ENCODE assay signal across 17 cellular contexts in genomic region chr17:81193470-81194224, GRCh38. TPM values are rescaled to one million over a fixed set of nuclear protein-coding genes. Genes with fewer than 3 reads are reported as not detected.
A peak's percentile ranks its signal among the peaks of the same experiment; 100 is the strongest.
DNase-seq lines count a peak whose midpoint lies in the region; ATAC-seq, FAIRE-seq and TF ChIP-seq lines count a peak whose summit lies in the region.
"Had no signal": no experiment of that assay in that cellular context is flagged by ENCODE, and none has a peak within 500 bp of the region (broad histone marks: within the 10 kb centered on the region; RNA-seq: fewer than 3 reads in every experiment).

No MANE protein-coding gene starts in this region.

- peaks cover 22% of the 10 kb centered on the region for H3K4me1 ChIP-seq in NT2/D1 (ENCODE audit: insufficient read depth, insufficient read length)
- no peaks in the 10 kb centered on the region for H3K4me1 ChIP-seq in H1 (replicated peaks in 1 of 4; ENCODE audit: control insufficient read depth in 3 of 4, insufficient read depth in 4 of 4, low read length in 3 of 4)
- H3K4me1 ChIP-seq in upper lobe of left lung: peaks cover 4 to 24% (median 19%) of the 10 kb centered on the region in 4 donors
- H3K4me1 ChIP-seq in kidney (ENCODE audit: control insufficient read depth in 1 of 2, insufficient read depth in 1 of 2, low read depth in 1 of 2, low read length in 2 of 2): peaks cover 0 to 3% of the 10 kb centered on the region in 2 donors

- no peak for TF ChIP-seq RAD21 in H1 (IDR thresholded peaks at IDR 0.05 in 1 of 2, conservative IDR thresholded peaks at IDR 0.05 in 1 of 2; ENCODE audit: low read depth in 2 of 2, low read length in 2 of 2)

- no peak overlapping the region for H2AK5ac ChIP-seq in H1 (ENCODE audit: low read depth, low read length)

- no peak for TF ChIP-seq CTCF in GM12865 (IDR thresholded peaks at IDR 0.05; ENCODE audit: insufficient read depth, low read depth, low read length, missing control alignments)
- TF ChIP-seq CTCF in H1 (IDR thresholded peaks at IDR 0.05; ENCODE audit: control extremely low read depth in 1 of 3, insufficient read depth in 1 of 3, low read depth in 1 of 3, low read length in 3 of 3): no peak
- no peak for TF ChIP-seq CTCF in upper lobe of left lung (IDR thresholded peaks at IDR 0.05)
- no peak for TF ChIP-seq CTCF in kidney (IDR thresholded peaks at IDR 0.05; ENCODE audit: borderline replicate concordance, extremely low read depth, insufficient read depth)

- H3K79me1 ChIP-seq in H1 (ENCODE audit: low read depth, low read length): no peaks in the 10 kb centered on the region

- intact Hi-C loops in kidney (cut with DNase I): no loop called here

- H2BK15ac ChIP-seq in H1 (ENCODE audit: low read length): no peak overlapping the region

- peaks cover 76% of the 10 kb centered on the region for H3K36me3 ChIP-seq in NT2/D1 (ENCODE audit: insufficient read depth, insufficient read length, low read length)
- H3K36me3 ChIP-seq in H1 (ENCODE audit: control insufficient read depth in 2 of 4, insufficient read depth in 4 of 4, low read length in 3 of 4): peaks cover 0 to 23% (median 4%) of the 10 kb centered on the region in 4 experiments; a peak in 3 of 8 replicates
- peaks cover 0 to 20% (median 9%) of the 10 kb centered on the region in 4 donors for H3K36me3 ChIP-seq in upper lobe of left lung
- no peaks in the 10 kb centered on the region for H3K36me3 ChIP-seq in kidney (ENCODE audit: control insufficient read depth in 1 of 2, insufficient read depth in 2 of 2, low read length in 2 of 2)
- H3K36me3 ChIP-seq: MG63 had no signal

- H3K27me3 ChIP-seq in NT2/D1 (ENCODE audit: insufficient read depth, insufficient read length): no peaks in the 10 kb centered on the region
- H3K27me3 ChIP-seq in H1 (replicated peaks in 1 of 4; ENCODE audit: control insufficient read depth in 3 of 4, extremely low read depth in 1 of 4, insufficient read depth in 3 of 4, low read length in 3 of 4): no peaks in the 10 kb centered on the region
- H3K27me3 ChIP-seq in upper lobe of left lung: no peaks in the 10 kb centered on the region
- H3K27me3 ChIP-seq: BLaER1, MG63 had no signal

- H4K5ac ChIP-seq in H1 (ENCODE audit: insufficient read length, low read depth, low read length): no peak overlapping the region

- no peaks in the 10 kb centered on the region for H3K9me3 ChIP-seq in NT2/D1 (ENCODE audit: insufficient read depth, low read length)
- H3K9me3 ChIP-seq in H1 (ENCODE audit: insufficient read depth in 2 of 2, low read depth in 1 of 2, low read length in 1 of 2): no peaks in the 10 kb centered on the region
- no peaks in the 10 kb centered on the region for H3K9me3 ChIP-seq in upper lobe of left lung
- no peaks in the 10 kb centered on the region for H3K9me3 ChIP-seq in kidney (ENCODE audit: control insufficient read depth in 1 of 2, low read length in 2 of 2)
- H3K9me3 ChIP-seq: BLaER1, MG63 had no signal

- H4K8ac ChIP-seq in H1 (ENCODE audit: extremely low read depth, insufficient read depth, low read length): peak overlapping the region; percentile 68; the same call in 1 of the 2 replicates

- no peak overlapping the region for H3K27ac ChIP-seq in H1 (ENCODE audit: low read depth, low read length)
- no peak overlapping the region for H3K27ac ChIP-seq in upper lobe of left lung
- no peak overlapping the region for H3K27ac ChIP-seq in kidney (ENCODE audit: low read depth in 2 of 2, low read length in 2 of 2)
- H3K27ac ChIP-seq: BLaER1 had no signal

- H3K18ac ChIP-seq in H1 (ENCODE audit: extremely low read depth, low read length): no peak overlapping the region

- H3K79me2 ChIP-seq in H1 (ENCODE audit: control insufficient read depth in 1 of 2, insufficient read depth in 2 of 2, low read length in 2 of 2): no peaks in the 10 kb centered on the region

- no peak overlapping the region for H3K4ac ChIP-seq in H1 (replicated peaks; ENCODE audit: insufficient read length, low read depth, low read length)

- ATAC-seq in upper lobe of left lung (ENCODE audit: low FRiP score in 2 of 2): peak in 1 of 2 donors; percentile 2
- ATAC-seq: HepG2, Panc1 had no signal

- WGBS in H1 (ENCODE audit: extremely low coverage in 1 of 2, insufficient coverage in 1 of 2, insufficient read length in 1 of 2, insufficient replicate concordance in 2 of 2, low coverage in 1 of 2, low lambda C conversion rate in 2 of 2, missing lambda C conversion rate in 1 of 2), 2 experiments: 95% methylated on average over 22 of the region's 38 CpGs; no CpG with 5 or more reads in 1 of the 2 experiments
- WGBS in upper lobe of left lung, 2 donors: 76 to 87% methylated on average over 20 to 21 of the region's 38 CpGs

- POLR2A ChIA-PET in H1 (lab: Charles Lee; ENCODE audit: partially characterized antibody): no interaction called here

- DNase-seq in GM12865 (ENCODE audit: low read depth) (peak; percentile 38), NT2/D1 (ENCODE audit: low read depth, low spot score) (no peak), H1 (ENCODE audit: low read depth in 1 of 2, low spot score in 2 of 2) (no peak), upper lobe of left lung (peak; percentile 43 to 82), mesenteric fat pad (ENCODE audit: low spot score) (no peak), NCI-H1048 (lab: John Stamatoyannopoulos, UW) (no peak), kidney (no peak)
- DNase-seq: MG63, NCI-H1105, NCI-H187, NCI-H446 treated with DMSO at 0.1 percent for 48 hours, NCI-H748 treated with DMSO at 0.1 percent for 48 hours, SHP77 treated with DMSO at 0.1 percent for 48 hours had no signal

- peaks cover 0 to 3% of the 10 kb centered on the region in 2 experiments for H4K20me1 ChIP-seq in H1 (replicated peaks in 1 of 2; ENCODE audit: control insufficient read depth in 1 of 2, insufficient read depth in 2 of 2, low read length in 2 of 2)
- H4K20me1 ChIP-seq: BLaER1 had no signal

- H3K14ac ChIP-seq in H1 (ENCODE audit: insufficient read length): no peak overlapping the region

- no peak overlapping the region for H2BK5ac ChIP-seq in H1 (ENCODE audit: low read depth, low read length)

- no peaks in the 10 kb centered on the region for H3K23me2 ChIP-seq in H1 (ENCODE audit: low read depth, low read length)

- H3K4me3 ChIP-seq in GM12865 (ENCODE audit: low read depth, low read length): no peak overlapping the region
- H3K4me3 ChIP-seq in NT2/D1 (ENCODE audit: insufficient read length, low read depth): no peak overlapping the region
- no peak overlapping the region for H3K4me3 ChIP-seq in H1 (ENCODE audit: extremely low read depth in 1 of 4, insufficient read depth in 2 of 4, low read depth in 3 of 4, low read length in 4 of 4)
- no peak overlapping the region for H3K4me3 ChIP-seq in upper lobe of left lung
- no peak overlapping the region for H3K4me3 ChIP-seq in kidney (ENCODE audit: low read length in 2 of 2)
- H3K4me3 ChIP-seq: BLaER1, MG63 had no signal

- H4K91ac ChIP-seq in H1 (replicated peaks; ENCODE audit: insufficient read length, low read length): no peak overlapping the region

- no peak overlapping the region for H2BK20ac ChIP-seq in H1 (ENCODE audit: low read length)

- TF ChIP-seq EP300 in H1 (IDR thresholded peaks at IDR 0.05; ENCODE audit: borderline replicate concordance in 1 of 2, low read depth in 2 of 2, low read length in 2 of 2): no peak
- no peak for TF ChIP-seq EP300 in upper lobe of left lung (IDR thresholded peaks at IDR 0.05)

- H3K23ac ChIP-seq in H1 (ENCODE audit: insufficient read length): no peak overlapping the region

- no peak overlapping the region for H2BK120ac ChIP-seq in H1 (replicated peaks; ENCODE audit: low read depth, low read length)

- H3K9ac ChIP-seq in NT2/D1 (ENCODE audit: insufficient read length, low read depth) (peak overlapping the region; percentile 57), H1 (replicated peaks in 1 of 4; ENCODE audit: extremely low read depth in 1 of 4, low read depth in 3 of 4, low read length in 3 of 4) (no peak overlapping the region), kidney (ENCODE audit: low read length in 2 of 2) (no peak overlapping the region)
- H3K9ac ChIP-seq: BLaER1 had no signal

- H2BK12ac ChIP-seq in H1 (ENCODE audit: low read depth, low read length): no peak overlapping the region

- TF ChIP-seq POLR2A in H1 (IDR thresholded peaks at IDR 0.05; ENCODE audit: control extremely low read depth in 1 of 2, low read depth in 2 of 2, low read length in 2 of 2): no peak
- TF ChIP-seq POLR2A in upper lobe of left lung (IDR thresholded peaks at IDR 0.05): no peak

- no peak overlapping the region for H2AFZ ChIP-seq in H1 (ENCODE audit: low read length)

- no peak overlapping the region for H3K56ac ChIP-seq in H1 (replicated peaks; ENCODE audit: insufficient read length, low read depth, low read length)

- CTCF ChIA-PET in H1 (lab: Charles Lee; ENCODE audit: partially characterized antibody): interaction anchor here (1.2 to 2.0 kb wide), 3 partner anchors 9 to 72 kb away, joined by 3 to 7 read pairs (median 4); no protein-coding TSS in a partner anchor

- FAIRE-seq in H1 (lab: Jason Lieb, UNC): no peak
- no peak for FAIRE-seq in kidney (lab: Jason Lieb, UNC)
- FAIRE-seq: GM19239, HepG2 had no signal

- H3K4me2 ChIP-seq in H1 (ENCODE audit: insufficient read depth in 1 of 2, low read depth in 2 of 2, low read length in 2 of 2): no peak overlapping the region
- H3K4me2 ChIP-seq: BLaER1 had no signal

RNA-seq across cellular contexts. Expression of gene AATK, which starts 27.6 kb away (rescaled TPM):
- 3.2 and 3.5 TPM in 2 replicates for total RNA-seq in H1 (2021; fragmentation: NEBNext Ultra II Directional; extraction: Animal tissue kit (Norgen Biotek cat#: 25700))
- 1.7 and 3.6 TPM in 2 replicates for polyA plus RNA-seq in H1 (2011; rRNA removed)
- polyA plus RNA-seq in H1 (2011; cell fraction: cytosol; rRNA removed): 2.2 TPM
- 7.4 TPM for polyA plus RNA-seq in H1 (2011; cell fraction: nucleus; rRNA removed)
- 2.2 to 3.3 TPM (median 2.6 TPM) in 4 replicates for polyA plus RNA-seq in H1 (2012, experiment 1 of 2)
- polyA plus RNA-seq in H1 (2012, experiment 2 of 2): 1.1 TPM
- polyA plus RNA-seq in H1 (2013, experiment 1 of 2): 1.9 TPM
- 1.8 TPM for polyA plus RNA-seq in H1 (2013, experiment 2 of 2)
- polyA minus RNA-seq in H1 (2011; rRNA and poly(A)+ RNA removed): 1.4 and 2.8 TPM in 2 replicates
- polyA minus RNA-seq in H1 (2011; cell fraction: cytosol; rRNA and poly(A)+ RNA removed): 5.8 TPM
- polyA minus RNA-seq in H1 (2011; cell fraction: nucleus; rRNA and poly(A)+ RNA removed): 4.8 TPM
- 100 to 1,000 TPM in 3 of 6 donors, 10 to 100 TPM in 3; 39.2 to 144 (median 92.2) TPM for total RNA-seq in upper lobe of left lung
- total RNA-seq in mesenteric fat pad: 7.9 TPM
- 4.2 TPM for total RNA-seq in kidney
- polyA plus RNA-seq in kidney (ENCODE audit: insufficient read depth, low read depth, low replicate concordance): 0.65 TPM

RNA-seq across cellular contexts. Expression of gene PVALEF, which starts 28.3 kb away (rescaled TPM):
- not detected in 2 replicates for total RNA-seq in H1 (2021; fragmentation: NEBNext Ultra II Directional; extraction: Animal tissue kit (Norgen Biotek cat#: 25700))
- polyA plus RNA-seq in H1 (2011; rRNA removed): 0.03 and 0.05 TPM in 2 replicates
- polyA plus RNA-seq in H1 (2011; cell fraction: cytosol; rRNA removed): not detected
- not detected for polyA plus RNA-seq in H1 (2011; cell fraction: nucleus; rRNA removed)
- 0.12 TPM in 1 of 4 replicates, not detected in the others for polyA plus RNA-seq in H1 (2012, experiment 1 of 2)
- polyA plus RNA-seq in H1 (2012, experiment 2 of 2): not detected
- not detected for polyA plus RNA-seq in H1 (2013, experiment 1 of 2)
- polyA plus RNA-seq in H1 (2013, experiment 2 of 2): not detected
- polyA minus RNA-seq in H1 (2011; rRNA and poly(A)+ RNA removed): not detected in 2 replicates
- not detected for polyA minus RNA-seq in H1 (2011; cell fraction: cytosol; rRNA and poly(A)+ RNA removed)
- polyA minus RNA-seq in H1 (2011; cell fraction: nucleus; rRNA and poly(A)+ RNA removed): not detected
- not detected for total RNA-seq in upper lobe of left lung
- not detected for total RNA-seq in mesenteric fat pad
- not detected for total RNA-seq in kidney
- polyA plus RNA-seq in kidney (ENCODE audit: insufficient read depth, low read depth, low replicate concordance): not detected

RNA-seq across cellular contexts. Expression of gene CEP131, which starts 29.1 kb away (rescaled TPM):
- total RNA-seq in H1 (2021; fragmentation: NEBNext Ultra II Directional; extraction: Animal tissue kit (Norgen Biotek cat#: 25700)): 22.5 and 23.2 TPM in 2 replicates
- polyA plus RNA-seq in H1 (2011; rRNA removed): 5.9 and 11.5 TPM in 2 replicates
- polyA plus RNA-seq in H1 (2011; cell fraction: cytosol; rRNA removed): 19.5 TPM
- polyA plus RNA-seq in H1 (2011; cell fraction: nucleus; rRNA removed): 51.9 TPM
- polyA plus RNA-seq in H1 (2012, experiment 1 of 2): 12.1 to 30.1 TPM (median 26.5 TPM) in 4 replicates
- 11.9 TPM for polyA plus RNA-seq in H1 (2012, experiment 2 of 2)
- 11.2 TPM for polyA plus RNA-seq in H1 (2013, experiment 1 of 2)
- 10.1 TPM for polyA plus RNA-seq in H1 (2013, experiment 2 of 2)
- polyA minus RNA-seq in H1 (2011; rRNA and poly(A)+ RNA removed): 3.9 and 4.0 TPM in 2 replicates
- polyA minus RNA-seq in H1 (2011; cell fraction: cytosol; rRNA and poly(A)+ RNA removed): 13.9 TPM
- 14.3 TPM for polyA minus RNA-seq in H1 (2011; cell fraction: nucleus; rRNA and poly(A)+ RNA removed)
- total RNA-seq in upper lobe of left lung: 10 to 100 TPM in 4 of 6 donors, 1 to 10 TPM in 2; 5.3 to 55.5 (median 12.6) TPM
- total RNA-seq in mesenteric fat pad: 3.4 TPM
- total RNA-seq in kidney: 7.5 TPM
- 6.9 TPM for polyA plus RNA-seq in kidney (ENCODE audit: insufficient read depth, low read depth, low replicate concordance)

RNA-seq across cellular contexts. Expression of gene TEPSIN, which starts 45.2 kb away (rescaled TPM):
- total RNA-seq in H1 (2021; fragmentation: NEBNext Ultra II Directional; extraction: Animal tissue kit (Norgen Biotek cat#: 25700)): 22.9 and 26.0 TPM in 2 replicates
- 28.0 and 59.8 TPM in 2 replicates for polyA plus RNA-seq in H1 (2011; rRNA removed)
- polyA plus RNA-seq in H1 (2011; cell fraction: cytosol; rRNA removed): 31.4 TPM
- 172 TPM for polyA plus RNA-seq in H1 (2011; cell fraction: nucleus; rRNA removed)
- polyA plus RNA-seq in H1 (2012, experiment 1 of 2): 16.6 to 27.7 TPM (median 21.3 TPM) in 4 replicates
- 14.6 TPM for polyA plus RNA-seq in H1 (2012, experiment 2 of 2)
- 24.1 TPM for polyA plus RNA-seq in H1 (2013, experiment 1 of 2)
- polyA plus RNA-seq in H1 (2013, experiment 2 of 2): 19.1 TPM
- polyA minus RNA-seq in H1 (2011; rRNA and poly(A)+ RNA removed): 7.9 and 10.5 TPM in 2 replicates
- 19.7 TPM for polyA minus RNA-seq in H1 (2011; cell fraction: cytosol; rRNA and poly(A)+ RNA removed)
- 44.0 TPM for polyA minus RNA-seq in H1 (2011; cell fraction: nucleus; rRNA and poly(A)+ RNA removed)
- 100 to 1,000 TPM in 2 of 6 donors, 10 to 100 TPM in 4; 33.1 to 141 (median 49.7) TPM for total RNA-seq in upper lobe of left lung
- 23.1 TPM for total RNA-seq in mesenteric fat pad
- 42.8 TPM for total RNA-seq in kidney
- polyA plus RNA-seq in kidney (ENCODE audit: insufficient read depth, low read depth, low replicate concordance): 13.9 TPM

RNA-seq across cellular contexts. Expression of gene NDUFAF8, which starts 45.5 kb away (rescaled TPM):
- total RNA-seq in H1 (2021; fragmentation: NEBNext Ultra II Directional; extraction: Animal tissue kit (Norgen Biotek cat#: 25700)): 48.9 and 60.2 TPM in 2 replicates
- polyA plus RNA-seq in H1 (2011; rRNA removed) (91.1 and 95.6 TPM in 2 replicates), kidney (ENCODE audit: insufficient read depth, low read depth, low replicate concordance) (134 TPM)
- polyA plus RNA-seq in H1 (2011; cell fraction: cytosol; rRNA removed): 88.1 TPM
- polyA plus RNA-seq in H1 (2011; cell fraction: nucleus; rRNA removed): 56.3 TPM
- polyA plus RNA-seq in H1 (2012, experiment 1 of 2): 123 to 151 TPM (median 134 TPM) in 4 replicates
- 129 TPM for polyA plus RNA-seq in H1 (2012, experiment 2 of 2)
- 160 TPM for polyA plus RNA-seq in H1 (2013, experiment 1 of 2)
- 163 TPM for polyA plus RNA-seq in H1 (2013, experiment 2 of 2)
- 7.2 and 14.2 TPM in 2 replicates for polyA minus RNA-seq in H1 (2011; rRNA and poly(A)+ RNA removed)
- polyA minus RNA-seq in H1 (2011; cell fraction: cytosol; rRNA and poly(A)+ RNA removed): 20.0 TPM
- 21.6 TPM for polyA minus RNA-seq in H1 (2011; cell fraction: nucleus; rRNA and poly(A)+ RNA removed)
- total RNA-seq in upper lobe of left lung (10 to 100 TPM; 19.6 to 38.1 (median 33.6) TPM), mesenteric fat pad (46.2 TPM), kidney (38.6 TPM)

Comparison
In these comparisons a context has a peak if more than half of its experiments do, and no peak if none do; other contexts are left out.
1. DNase-seq: peak in GM12865 (single experiment) and upper lobe of left lung (2 of 2); none in NT2/D1 (single experiment), H1 (0 of 2), mesenteric fat pad (single experiment), NCI-H1048 (single experiment) and kidney (single experiment).